19 cellular contexts compared by ENCODE assay signal in genomic region chr9:123026425-123026824, GRCh38. TPM values are rescaled to one million over a fixed set of nuclear protein-coding genes. Genes with fewer than 3 reads are reported as not detected.
"Had no signal": no experiment of that assay in that cellular context is flagged by ENCODE, and none has a peak within 500 bp of the region (broad histone marks: within the 10 kb centered on the region; RNA-seq: fewer than 3 reads in every experiment).

No MANE protein-coding gene starts in this region.

- H3K4me1 ChIP-seq: heart left ventricle, parathyroid adenoma, uterus had no signal

- H3K27me3 ChIP-seq: dorsolateral prefrontal cortex, heart left ventricle, spleen, upper lobe of left lung, uterus had no signal

- H3K9me3 Mint-ChIP-seq: natural killer cell had no signal

- H3K4me1 Mint-ChIP-seq: natural killer cell had no signal

- H3K4me3 Mint-ChIP-seq: natural killer cell had no signal

- H3K9me3 ChIP-seq: heart left ventricle, psoas muscle, spleen, upper lobe of left lung, uterus had no signal

- H3K9ac ChIP-seq: parathyroid adenoma had no signal

- DNase-seq: dorsolateral prefrontal cortex; effector CD8-positive, alpha-beta T cell; heart left ventricle; hippocampal formation; kidney glomerular epithelial cell; mammary epithelial cell; natural killer cell; psoas muscle; spleen; stimulated activated CD4-positive, alpha-beta T cell treated with anti-CD3 and anti-CD28 coated beads, Interleukin-15, amount 100 ng/mL, for 24 hours; stimulated activated CD4-positive, alpha-beta T cell treated with anti-CD3 and anti-CD28 coated beads, Interleukin-1b, Interleukin-23, amount 100 ng/mL, for 48 hours; stimulated activated naive CD4-positive, alpha-beta T cell; upper lobe of left lung; uterus had no signal

- H3K4me3 ChIP-seq: coronary artery, dorsolateral prefrontal cortex, heart left ventricle, psoas muscle, spleen, upper lobe of left lung, uterus had no signal

- H3K79me2 ChIP-seq: parathyroid adenoma had no signal

- H3K36me3 ChIP-seq: uterus had no signal

- ATAC-seq: esophagus mucosa, heart left ventricle, natural killer cell, psoas muscle, sciatic nerve had no signal

- H3K27ac Mint-ChIP-seq: natural killer cell had no signal

- H3K27ac ChIP-seq: coronary artery, dorsolateral prefrontal cortex, heart left ventricle, parathyroid adenoma, psoas muscle, spleen, upper lobe of left lung, uterus had no signal

- H2AFZ ChIP-seq: parathyroid adenoma had no signal

RNA-seq across cellular contexts. Expression of gene GPR21, which starts 7.0 kb away (rescaled TPM):
- total RNA-seq: myocyte had no signal
- polyA plus RNA-seq: mammary epithelial cell had no signal
